ENCODE assay signal across 1 cellular context in the genomic region with DNA sequence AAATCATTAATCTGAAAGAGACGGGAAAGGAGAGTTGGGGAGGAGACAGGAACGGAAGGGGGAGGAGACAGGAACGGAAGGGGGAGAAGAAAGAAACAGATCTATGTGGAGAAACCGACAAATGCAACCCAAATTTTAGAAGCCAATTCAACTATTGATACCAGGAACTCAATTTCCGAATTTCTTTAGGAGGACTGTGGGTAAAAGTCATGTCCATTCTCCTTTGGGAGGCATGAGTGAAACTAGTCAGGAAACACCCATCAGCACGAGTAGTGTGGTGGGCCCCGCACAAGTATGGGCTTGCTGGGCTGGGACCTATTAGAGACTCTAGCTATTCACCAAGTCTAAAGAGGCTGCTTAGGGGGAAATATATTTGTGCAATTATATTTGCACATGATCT.
TF ChIP-seq lines count a peak whose summit lies in the region.

No MANE protein-coding gene starts in this region.

TF ChIP-seq in WTC11, 78 proteins besides CTCF, POLR2A, EP300 and RAD21 (continued from another document):
- TF ChIP-seq, protein P1, sequence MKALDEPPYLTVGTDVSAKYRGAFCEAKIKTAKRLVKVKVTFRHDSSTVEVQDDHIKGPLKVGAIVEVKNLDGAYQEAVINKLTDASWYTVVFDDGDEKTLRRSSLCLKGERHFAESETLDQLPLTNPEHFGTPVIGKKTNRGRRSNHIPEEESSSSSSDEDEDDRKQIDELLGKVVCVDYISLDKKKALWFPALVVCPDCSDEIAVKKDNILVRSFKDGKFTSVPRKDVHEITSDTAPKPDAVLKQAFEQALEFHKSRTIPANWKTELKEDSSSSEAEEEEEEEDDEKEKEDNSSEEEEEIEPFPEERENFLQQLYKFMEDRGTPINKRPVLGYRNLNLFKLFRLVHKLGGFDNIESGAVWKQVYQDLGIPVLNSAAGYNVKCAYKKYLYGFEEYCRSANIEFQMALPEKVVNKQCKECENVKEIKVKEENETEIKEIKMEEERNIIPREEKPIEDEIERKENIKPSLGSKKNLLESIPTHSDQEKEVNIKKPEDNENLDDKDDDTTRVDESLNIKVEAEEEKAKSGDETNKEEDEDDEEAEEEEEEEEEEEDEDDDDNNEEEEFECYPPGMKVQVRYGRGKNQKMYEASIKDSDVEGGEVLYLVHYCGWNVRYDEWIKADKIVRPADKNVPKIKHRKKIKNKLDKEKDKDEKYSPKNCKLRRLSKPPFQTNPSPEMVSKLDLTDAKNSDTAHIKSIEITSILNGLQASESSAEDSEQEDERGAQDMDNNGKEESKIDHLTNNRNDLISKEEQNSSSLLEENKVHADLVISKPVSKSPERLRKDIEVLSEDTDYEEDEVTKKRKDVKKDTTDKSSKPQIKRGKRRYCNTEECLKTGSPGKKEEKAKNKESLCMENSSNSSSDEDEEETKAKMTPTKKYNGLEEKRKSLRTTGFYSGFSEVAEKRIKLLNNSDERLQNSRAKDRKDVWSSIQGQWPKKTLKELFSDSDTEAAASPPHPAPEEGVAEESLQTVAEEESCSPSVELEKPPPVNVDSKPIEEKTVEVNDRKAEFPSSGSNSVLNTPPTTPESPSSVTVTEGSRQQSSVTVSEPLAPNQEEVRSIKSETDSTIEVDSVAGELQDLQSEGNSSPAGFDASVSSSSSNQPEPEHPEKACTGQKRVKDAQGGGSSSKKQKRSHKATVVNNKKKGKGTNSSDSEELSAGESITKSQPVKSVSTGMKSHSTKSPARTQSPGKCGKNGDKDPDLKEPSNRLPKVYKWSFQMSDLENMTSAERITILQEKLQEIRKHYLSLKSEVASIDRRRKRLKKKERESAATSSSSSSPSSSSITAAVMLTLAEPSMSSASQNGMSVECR (CRISPR knock-in tag; IDR thresholded peaks at IDR 0.05; ENCODE audit: borderline replicate concordance): no peak
- no peak for TF ChIP-seq SP1 (CRISPR knock-in tag; conservative IDR thresholded peaks at IDR 0.05)
TF ChIP-seq in WTC11: peak in this region for 0.
